In genomic region chr15:62066663-62067447, GRCh38 we compare ENCODE assay signal across 8 cellular contexts.
DNase-seq lines count a peak whose midpoint lies in the region; ATAC-seq and TF ChIP-seq lines count a peak whose summit lies in the region.

Gene C2CD4A (plus strand): TSS chr15:62066977. CDS start chr15:62067614, 637 bp downstream.

- peaks cover 3% of the 10 kb centered on the region for H3K36me3 Mint-ChIP-seq in T-helper 1 cell treated with Interleukin-12 subunit alpha and Interleukin-12 subunit beta and Interleukin-4 antibody, amounts not matched to agents 30 μg/mL and 1 μg/mL, for 36 hours (ENCODE audit: low read depth)

- in situ Hi-C loops in astrocyte of the cerebellum (cut with HindIII; ENCODE audit: low sequenced_read_pairs): no loop called here

- no peaks in the 10 kb centered on the region for H3K9me3 ChIP-seq in iPS DF 6.9 (ENCODE audit: control insufficient read depth, insufficient read depth, low read length)

- no CpG with 5 or more reads among the region's 33 CpGs for WGBS in iPS DF 6.9 (ENCODE audit: insufficient coverage, insufficient read length)

- no peak for ATAC-seq in HG02870 (IDR thresholded peaks at IDR 0.05; ENCODE audit: unreplicated experiment)

- H3K9me3 Mint-ChIP-seq in T-helper 1 cell treated with Interleukin-12 subunit alpha and Interleukin-12 subunit beta and Interleukin-4 antibody, amounts not matched to agents 30 μg/mL and 1 μg/mL, for 36 hours: no peaks in the 10 kb centered on the region

- H3K4me1 ChIP-seq in iPS DF 6.9 (ENCODE audit: control insufficient read depth, insufficient read depth, low read length): no peaks in the 10 kb centered on the region

- no peaks in the 10 kb centered on the region for H3K36me3 ChIP-seq in iPS DF 6.9 (ENCODE audit: control insufficient read depth, insufficient read depth, low read length)

- peaks cover 18% of the 10 kb centered on the region for H3K4me1 Mint-ChIP-seq in T-helper 1 cell treated with Interleukin-12 subunit alpha and Interleukin-12 subunit beta and Interleukin-4 antibody, amounts not matched to agents 30 μg/mL and 1 μg/mL, for 36 hours (ENCODE audit: low read depth)

- peak within 1 kb of the TSS; percentile 29 for H3K27ac Mint-ChIP-seq in T-helper 1 cell treated with Interleukin-12 subunit alpha and Interleukin-12 subunit beta and Interleukin-4 antibody, amounts not matched to agents 30 μg/mL and 1 μg/mL, for 36 hours

- DNase-seq in ELR (ENCODE audit: low read depth) (peak; percentile 49), Kasumi-1 (lab: John Stamatoyannopoulos, UW) (peak; percentile 66 to 72), astrocyte of the cerebellum (ENCODE audit: low read depth) (no peak), iPS DF 6.9 (ENCODE audit: low read depth, low spot score) (peak; percentile 61), retina (peak; percentile 75), NCI-H1694 (lab: John Stamatoyannopoulos, UW) (no peak)

- H3K27me3 ChIP-seq in iPS DF 6.9 (ENCODE audit: control insufficient read depth, insufficient read depth, low read length): peaks cover 18% of the 10 kb centered on the region

- peak within 1 kb of the TSS; percentile 88 for H3K4me3 Mint-ChIP-seq in T-helper 1 cell treated with Interleukin-12 subunit alpha and Interleukin-12 subunit beta and Interleukin-4 antibody, amounts not matched to agents 30 μg/mL and 1 μg/mL, for 36 hours

- peak; percentile 31 for TF ChIP-seq CTCF in astrocyte of the cerebellum (IDR thresholded peaks at IDR 0.05; ENCODE audit: low read depth, low read length, missing control alignments)

- H3K4me3 ChIP-seq in astrocyte of the cerebellum (ENCODE audit: low read depth, low read length): peak within 1 kb of the TSS; percentile 26
- peak within 1 kb of the TSS; percentile 47; the same call in 1 of the 2 replicates for H3K4me3 ChIP-seq in iPS DF 6.9 (ENCODE audit: low read length)

- peaks cover 67% of the 10 kb centered on the region for H3K27me3 Mint-ChIP-seq in T-helper 1 cell treated with Interleukin-12 subunit alpha and Interleukin-12 subunit beta and Interleukin-4 antibody, amounts not matched to agents 30 μg/mL and 1 μg/mL, for 36 hours (ENCODE audit: low read depth)

- no peak within 1 kb of the TSS for H3K27ac ChIP-seq in iPS DF 6.9 (ENCODE audit: low read length)

Comparison
In these comparisons a context has a peak if more than half of its experiments do, and no peak if none do; other contexts are left out.
1. DNase-seq: peak in ELR (single experiment), Kasumi-1 (2 of 2), iPS DF 6.9 (single experiment) and retina (single experiment); none in astrocyte of the cerebellum (single experiment) and NCI-H1694 (single experiment).